ENCODE assay signal across 16 cellular contexts in the genomic region with DNA sequence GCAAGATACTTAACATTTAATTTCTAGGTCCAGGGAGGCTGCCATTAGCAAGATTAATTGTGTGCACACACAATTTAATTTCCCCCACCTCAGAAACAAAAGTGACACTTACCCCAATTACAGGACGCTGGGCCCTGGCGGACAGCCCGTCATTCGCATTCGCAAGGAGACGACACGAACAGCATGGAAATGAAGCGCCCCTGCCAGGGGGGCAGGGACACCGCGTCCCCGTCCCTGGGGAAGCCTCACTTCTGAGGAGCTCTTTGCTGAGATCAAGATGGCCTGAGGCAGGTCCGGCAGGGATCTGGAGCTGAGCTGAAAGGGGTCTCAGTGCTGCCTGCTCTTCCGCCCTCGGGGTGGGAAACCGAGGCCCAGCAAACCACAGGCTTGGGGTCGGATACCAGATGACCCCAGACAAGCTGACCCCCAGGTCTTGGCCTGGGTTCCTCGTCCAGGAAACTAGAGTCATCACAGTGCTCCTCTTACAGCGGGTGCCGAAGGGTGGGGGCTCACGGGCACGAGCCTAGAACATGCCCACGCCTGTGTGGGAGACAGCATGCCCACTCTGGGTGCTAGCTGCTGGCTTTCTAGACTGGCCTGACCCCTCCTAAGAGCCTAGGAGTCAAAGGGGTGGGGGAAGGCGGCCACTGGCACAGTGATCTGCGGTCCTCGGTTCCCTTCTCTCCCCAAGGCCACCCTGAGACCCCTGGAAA.
DNase-seq lines count a peak whose midpoint lies in the region; ATAC-seq and TF ChIP-seq lines count a peak whose summit lies in the region.
"Had no signal": no experiment of that assay in that cellular context is flagged by ENCODE, and none has a peak within 500 bp of the region (broad histone marks: within the 10 kb centered on the region; RNA-seq: fewer than 3 reads in every experiment).

No MANE protein-coding gene starts in this region.

- peaks cover 55% of the 10 kb centered on the region for H3K4me1 ChIP-seq in BLaER1
- H3K4me1 ChIP-seq in H9 (ENCODE audit: insufficient read depth, low read length): no peaks in the 10 kb centered on the region; the same call in 1 of the 2 replicates
- peaks cover 2% of the 10 kb centered on the region for H3K4me1 ChIP-seq in mesendoderm (ENCODE audit: control insufficient read depth, low read depth, low read length)
- H3K4me1 ChIP-seq in colonic mucosa: no peaks in the 10 kb centered on the region

- H3K4me2 ChIP-seq in BLaER1 (peak overlapping the region; percentile 90), H9 (ENCODE audit: insufficient read depth, insufficient read length, low read length) (no peak overlapping the region), mesendoderm (ENCODE audit: low read length) (no peak overlapping the region)

- peak overlapping the region; percentile 76 for H3K27ac ChIP-seq in BLaER1
- no peak overlapping the region for H3K27ac ChIP-seq in H9 (ENCODE audit: insufficient read length, low read depth, low read length)
- no peak overlapping the region for H3K27ac ChIP-seq in mesendoderm (ENCODE audit: low read depth, low read length)
- no peak overlapping the region for H3K27ac ChIP-seq in colonic mucosa
- H3K27ac ChIP-seq: SJSA1 had no signal

- H4K91ac ChIP-seq in H9 (ENCODE audit: insufficient read length, low read depth, low read length): no peak overlapping the region

- H3K79me2 ChIP-seq in H9 (ENCODE audit: insufficient read depth, low read length) (peaks cover 2% of the 10 kb centered on the region; the same call in 1 of the 2 replicates), mesendoderm (ENCODE audit: control insufficient read depth, insufficient read depth, low read length) (peaks cover 3% of the 10 kb centered on the region)

- H2BK120ac ChIP-seq in H9 (ENCODE audit: low read depth, low read length, poor library complexity, severe bottlenecking) (no peak overlapping the region), mesendoderm (ENCODE audit: low read depth, low read length) (no peak overlapping the region)

- ATAC-seq in HG03460 (IDR thresholded peaks at IDR 0.05; ENCODE audit: unreplicated experiment): no peak
- ATAC-seq: naive thymus-derived CD4-positive, alpha-beta T cell; stimulated activated naive B cell treated with anti-CD40 and anti-IgM and Interleukin-4, amounts not matched to agents 10 μg/mL and 1 μg/mL and 100 μg/mL, for 72 hours had no signal

- H3K23ac ChIP-seq in H9 (ENCODE audit: insufficient read length, low read depth, low read length): no peak overlapping the region
- H3K23ac ChIP-seq in mesendoderm (ENCODE audit: low read length): no peak overlapping the region

- H2AK5ac ChIP-seq in H9 (ENCODE audit: insufficient read length, low read length) (no peak overlapping the region), mesendoderm (ENCODE audit: low read length) (no peak overlapping the region)

- H3K56ac ChIP-seq in H9 (ENCODE audit: insufficient read length, low read depth, low read length): no peak overlapping the region
- H3K56ac ChIP-seq in mesendoderm (ENCODE audit: low read length): peak overlapping the region; percentile 49

- H3K14ac ChIP-seq in H9 (ENCODE audit: insufficient read depth, low read length): peak overlapping the region; percentile 16; the same call in 1 of the 2 replicates

- H4K5ac ChIP-seq in H9 (ENCODE audit: insufficient read length, low read depth, low read length): no peak overlapping the region
- H4K5ac ChIP-seq in mesendoderm (ENCODE audit: low read length): no peak overlapping the region

- H2BK15ac ChIP-seq in H9 (ENCODE audit: low read depth, low read length) (peak overlapping the region; percentile 82; the same call in 1 of the 2 replicates), mesendoderm (replicated peaks; ENCODE audit: low read depth) (no peak overlapping the region)

- no peaks in the 10 kb centered on the region for H3K79me1 ChIP-seq in H9 (ENCODE audit: insufficient read depth, low read depth, low read length, poor library complexity, severe bottlenecking)
- peaks cover 4% of the 10 kb centered on the region for H3K79me1 ChIP-seq in mesendoderm (ENCODE audit: low read length)

- H3K9ac ChIP-seq in BLaER1: peak overlapping the region; percentile 50
- H3K9ac ChIP-seq in H9 (ENCODE audit: extremely low read depth, insufficient read length, low read length): no peak overlapping the region
- no peak overlapping the region for H3K9ac ChIP-seq in mesendoderm (ENCODE audit: low read length)
- no peak overlapping the region for H3K9ac ChIP-seq in colonic mucosa (ENCODE audit: low read depth in 2 of 2, low read length in 2 of 2)

- peaks cover 10% of the 10 kb centered on the region; the same call in 1 of the 2 replicates for H3K36me3 ChIP-seq in BLaER1
- H3K36me3 ChIP-seq in mesendoderm (ENCODE audit: control insufficient read depth, insufficient read depth, low read length): no peaks in the 10 kb centered on the region
- no peaks in the 10 kb centered on the region for H3K36me3 ChIP-seq in colonic mucosa
- H3K36me3 ChIP-seq: cardiac muscle cell had no signal

- intact Hi-C loops in colonic mucosa (cut with DNase I) (no loop called here), CD14-positive monocyte (cut with micrococcal nuclease) (no loop called here)

- TF ChIP-seq CTCF in H9 (conservative IDR thresholded peaks at IDR 0.05) (no peak), colonic mucosa (IDR thresholded peaks at IDR 0.05) (no peak), CD14-positive monocyte (IDR thresholded peaks at IDR 0.05) (no peak)

- no peaks in the 10 kb centered on the region; a peak in 2 of 5 replicates for H3K9me3 Mint-ChIP-seq in H9
- peaks cover 0 to 1% (median 0%) of the 10 kb centered on the region in 7 donors for H3K9me3 Mint-ChIP-seq in CD14-positive monocyte
- H3K9me3 Mint-ChIP-seq: activated naive CD4-positive, alpha-beta T cell treated with anti-CD3 and anti-CD28 coated beads for 36 hours; naive thymus-derived CD4-positive, alpha-beta T cell; stimulated activated naive B cell treated with anti-CD40 and anti-IgM and Interleukin-4, amounts not matched to agents 10 μg/mL and 1 μg/mL and 100 μg/mL, for 72 hours had no signal

- peaks cover 2 to 8% (median 8%) of the 10 kb centered on the region in 3 experiments; a peak in 4 of 7 replicates for H3K36me3 Mint-ChIP-seq in H9 (ENCODE audit: insufficient read depth in 1 of 3, low read depth in 3 of 3)
- peaks cover 8 to 26% of the 10 kb centered on the region in 2 donors for H3K36me3 Mint-ChIP-seq in CD14-positive monocyte
- H3K36me3 Mint-ChIP-seq: naive thymus-derived CD4-positive, alpha-beta T cell had no signal

- no peaks in the 10 kb centered on the region for H3K23me2 ChIP-seq in H9 (ENCODE audit: insufficient read length, low read depth, low read length, poor library complexity, severe bottlenecking)

- no peak overlapping the region for H3K4ac ChIP-seq in H9 (ENCODE audit: low read depth, low read length)
- peak overlapping the region; percentile 44 for H3K4ac ChIP-seq in mesendoderm (ENCODE audit: low read depth, low read length)

- H2BK5ac ChIP-seq in H9 (ENCODE audit: insufficient read length, low read length) (no peak overlapping the region), mesendoderm (ENCODE audit: low read length) (no peak overlapping the region)

- H3K4me3 ChIP-seq in BLaER1 (peak overlapping the region; percentile 36; the same call in 1 of the 2 replicates), mesendoderm (ENCODE audit: low read length) (no peak overlapping the region), colonic mucosa (no peak overlapping the region)
- H3K4me3 ChIP-seq: cardiac muscle cell, SJSA1 had no signal

- H3K9me3 ChIP-seq in BLaER1 (no peaks in the 10 kb centered on the region), H9 (ENCODE audit: control insufficient read depth, low read depth, low read length) (no peaks in the 10 kb centered on the region), colonic mucosa (no peaks in the 10 kb centered on the region)
- H3K9me3 ChIP-seq: SJSA1 had no signal

- no peak overlapping the region for H2BK20ac ChIP-seq in H9 (ENCODE audit: low read depth, low read length, poor library complexity, severe bottlenecking)

- peak overlapping the region; percentile 56 to 96 (median 68); a peak in 5 of 7 replicates for H3K27ac Mint-ChIP-seq in H9
- H3K27ac Mint-ChIP-seq in CD14-positive monocyte: peak overlapping the region in 1 of 7 donors; percentile 28
- H3K27ac Mint-ChIP-seq: activated naive CD4-positive, alpha-beta T cell treated with anti-CD3 and anti-CD28 coated beads for 36 hours; naive thymus-derived CD4-positive, alpha-beta T cell had no signal

- DNase-seq in H9 (no peak), amygdala (lab: John Stamatoyannopoulos, UW) (peak in 30 of 56 donors; percentile 8 to 70 (median 34)), mesendoderm (no peak), colonic mucosa (no peak), CD14-positive monocyte (ENCODE audit: low spot score) (no peak)
- no peak for DNase-seq in activated CD4-positive, CD25-positive, alpha-beta regulatory T cell (lab: John Stamatoyannopoulos, UW)
- DNase-seq: activated naive CD4-positive, alpha-beta T cell treated with anti-CD3 and anti-CD28 coated beads for 36 hours; AML-193; kidney glomerular epithelial cell; naive thymus-derived CD4-positive, alpha-beta T cell; NK-92 treated with Interleukin-12 subunit alpha and Interleukin-12 subunit beta, amount 100 ng/mL, for 24 hours; stimulated activated naive B cell treated with anti-CD40 and anti-IgM and Interleukin-4, amounts not matched to agents 10 μg/mL and 1 μg/mL and 100 μg/mL, for 72 hours had no signal

- no peak overlapping the region for H3T11ph ChIP-seq in H9 (ENCODE audit: low read length)

- no peak overlapping the region for H3K18ac ChIP-seq in H9 (ENCODE audit: insufficient read length, low read depth, low read length)
- H3K18ac ChIP-seq in mesendoderm (ENCODE audit: low read length): peak overlapping the region; percentile 1

- no CpG with 5 or more reads among the region's 25 CpGs for WGBS in H9 (ENCODE audit: extremely low coverage, insufficient read length, low lambda C conversion rate)
- WGBS in mesendoderm (ENCODE audit: extremely low coverage, insufficient coverage, low lambda C conversion rate): no CpG with 5 or more reads among the region's 25 CpGs

- H3K4me3 Mint-ChIP-seq in H9 (peak overlapping the region in 1 of 2 experiments; percentile 56; a peak in 1 of 5 replicates), CD14-positive monocyte (no peak overlapping the region)
- H3K4me3 Mint-ChIP-seq: activated naive CD4-positive, alpha-beta T cell treated with anti-CD3 and anti-CD28 coated beads for 36 hours; naive thymus-derived CD4-positive, alpha-beta T cell; stimulated activated naive B cell treated with anti-CD40 and anti-IgM and Interleukin-4, amounts not matched to agents 10 μg/mL and 1 μg/mL and 100 μg/mL, for 72 hours had no signal

- H3K4me1 Mint-ChIP-seq in H9 (peaks cover 52 to 57% of the 10 kb centered on the region in 2 experiments), CD14-positive monocyte (peaks cover 2% of the 10 kb centered on the region)

- H2AFZ ChIP-seq in H9 (ENCODE audit: low read length): no peak overlapping the region

- peaks cover 1% of the 10 kb centered on the region for H3K27me3 Mint-ChIP-seq in H9 (ENCODE audit: low read depth)
- peaks cover 0 to 3% (median 0%) of the 10 kb centered on the region in 3 donors for H3K27me3 Mint-ChIP-seq in CD14-positive monocyte (ENCODE audit: low read depth in 3 of 3)
- H3K27me3 Mint-ChIP-seq: naive thymus-derived CD4-positive, alpha-beta T cell; stimulated activated naive B cell treated with anti-CD40 and anti-IgM and Interleukin-4, amounts not matched to agents 10 μg/mL and 1 μg/mL and 100 μg/mL, for 72 hours had no signal

- H3K27me3 ChIP-seq in BLaER1: no peaks in the 10 kb centered on the region
- H3K27me3 ChIP-seq in H9 (ENCODE audit: insufficient read depth, low read length): no peaks in the 10 kb centered on the region
- no peaks in the 10 kb centered on the region for H3K27me3 ChIP-seq in mesendoderm (ENCODE audit: insufficient read depth, low read length, poor library complexity)
- no peaks in the 10 kb centered on the region for H3K27me3 ChIP-seq in colonic mucosa
- H3K27me3 ChIP-seq: cardiac muscle cell, SJSA1 had no signal

- H4K8ac ChIP-seq in H9 (replicated peaks; ENCODE audit: insufficient read length, low read depth, low read length) (no peak overlapping the region), mesendoderm (ENCODE audit: low read depth, low read length) (no peak overlapping the region)

- no peak overlapping the region for H2BK12ac ChIP-seq in H9 (ENCODE audit: insufficient read length, low read depth, low read length)

- H4K20me1 ChIP-seq in BLaER1 (peaks cover 75% of the 10 kb centered on the region), H9 (ENCODE audit: control insufficient read depth, insufficient read depth, insufficient read length) (no peaks in the 10 kb centered on the region)

Comparison
In these comparisons a context has a peak if more than half of its experiments do, and no peak if none do; other contexts are left out.
1. DNase-seq: peak in amygdala (30 of 56); none in H9 (single experiment), mesendoderm (single experiment), activated CD4-positive, CD25-positive, alpha-beta regulatory T cell (0 of 4), colonic mucosa (single experiment) and CD14-positive monocyte (single experiment).